Comparison of ENCODE assay signal across 17 cellular contexts in the genomic region with DNA sequence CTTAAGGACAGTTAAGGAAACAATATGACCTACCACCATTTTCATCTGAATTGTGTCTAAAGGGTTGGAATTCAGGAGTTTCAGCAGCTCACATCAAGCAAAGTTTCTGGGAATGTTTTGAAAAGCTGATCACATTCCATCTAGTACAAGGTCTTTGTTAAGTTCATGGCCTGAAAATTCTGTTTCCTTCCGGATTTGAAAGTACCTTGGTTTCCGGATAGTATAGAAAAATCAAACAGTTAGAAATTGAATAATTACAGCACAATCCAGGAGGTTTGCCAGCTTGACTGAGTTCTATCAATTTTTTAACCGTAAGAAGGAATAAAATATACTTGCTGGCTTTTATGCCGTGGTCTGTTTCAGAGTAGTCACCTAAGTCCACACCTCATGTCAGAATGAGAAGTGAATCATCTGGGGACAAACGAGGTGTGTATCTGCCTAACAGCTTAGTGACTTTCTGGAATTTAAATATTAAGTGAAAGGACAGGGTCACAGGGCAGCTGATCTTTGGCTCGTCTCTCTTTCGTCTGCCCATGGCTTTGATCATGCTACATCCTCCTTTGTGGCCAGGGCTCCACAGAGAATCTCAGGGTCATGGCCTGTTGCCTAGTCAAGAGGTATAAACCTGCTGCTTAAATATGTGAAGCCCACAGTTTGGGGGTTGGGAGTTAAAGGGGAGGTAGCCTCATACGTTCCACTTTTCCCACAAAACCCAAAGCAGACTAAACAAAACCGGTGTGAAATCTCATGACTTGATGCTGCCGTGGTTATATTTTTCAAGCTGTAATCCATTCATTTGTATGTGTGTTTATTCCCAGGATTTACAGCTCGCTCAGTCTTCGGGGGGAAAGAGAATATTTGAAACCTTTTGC.
A peak's percentile ranks its signal among the peaks of the same experiment; 100 is the strongest.
DNase-seq lines count a peak whose midpoint lies in the region; ATAC-seq and TF ChIP-seq lines count a peak whose summit lies in the region.
"Had no signal": no experiment of that assay in that cellular context is flagged by ENCODE, and none has a peak within 500 bp of the region (broad histone marks: within the 10 kb centered on the region; RNA-seq: fewer than 3 reads in every experiment).

No MANE protein-coding gene starts in this region.

- H3K4me3 Mint-ChIP-seq in osteocyte (ENCODE audit: unreplicated experiment), result no peak overlapping the region
- no peak overlapping the region for H3K4me3 Mint-ChIP-seq in naive thymus-derived CD4-positive, alpha-beta T cell
- H3K4me3 Mint-ChIP-seq: activated CD4-positive, alpha-beta memory T cell treated with anti-CD3 and anti-CD28 coated beads, Interleukin-2, amount 10 ng/mL, durations not matched to agents 7 days and 5 days; activated naive CD8-positive, alpha-beta T cell had no signal

- TF ChIP-seq CTCF in GM12865 (IDR thresholded peaks at IDR 0.05; ENCODE audit: insufficient read depth, low read depth, low read length, missing control alignments) (no peak), osteocyte (IDR thresholded peaks at IDR 0.05) (no peak), WERI-Rb-1 (IDR thresholded peaks at IDR 0.05; ENCODE audit: low read depth, low read length) (no peak)

- peak overlapping the region; percentile 21 for H3K27ac Mint-ChIP-seq in osteocyte (ENCODE audit: unreplicated experiment)
- no peak overlapping the region for H3K27ac Mint-ChIP-seq in naive thymus-derived CD4-positive, alpha-beta T cell
- H3K27ac Mint-ChIP-seq: activated CD4-positive, alpha-beta memory T cell treated with anti-CD3 and anti-CD28 coated beads, Interleukin-2, amount 10 ng/mL, durations not matched to agents 7 days and 5 days; activated naive CD8-positive, alpha-beta T cell had no signal

- peaks cover 56% of the 10 kb centered on the region for H3K4me1 Mint-ChIP-seq in osteocyte (ENCODE audit: unreplicated experiment)
- H3K4me1 Mint-ChIP-seq in naive thymus-derived CD4-positive, alpha-beta T cell, result peaks cover 0 to 5% (median 0%) of the 10 kb centered on the region in 7 donors
- H3K4me1 Mint-ChIP-seq: activated CD4-positive, alpha-beta memory T cell treated with anti-CD3 and anti-CD28 coated beads, Interleukin-2, amount 10 ng/mL, durations not matched to agents 7 days and 5 days had no signal

- H3K27me3 ChIP-seq in SJSA1 (replicated peaks), result no peaks in the 10 kb centered on the region
- no peaks in the 10 kb centered on the region for H3K27me3 ChIP-seq in naive thymus-derived CD4-positive, alpha-beta T cell (ENCODE audit: control insufficient read depth in 2 of 2, insufficient read depth in 2 of 2, low read length in 2 of 2)
- no peaks in the 10 kb centered on the region for H3K27me3 ChIP-seq in WERI-Rb-1 (ENCODE audit: insufficient read depth, low read depth, severe bottlenecking)

- H3K4me1 ChIP-seq in SJSA1 (replicated peaks), result peaks cover 50% of the 10 kb centered on the region
- no peaks in the 10 kb centered on the region for H3K4me1 ChIP-seq in naive thymus-derived CD4-positive, alpha-beta T cell (ENCODE audit: control insufficient read depth in 2 of 2, insufficient read depth in 2 of 2, low read length in 2 of 2)
- H3K4me1 ChIP-seq: parathyroid adenoma had no signal

- no peak overlapping the region for H3K4me3 ChIP-seq in GM12865 (ENCODE audit: low read depth, low read length)
- H3K4me3 ChIP-seq in SJSA1, result no peak overlapping the region
- H3K4me3 ChIP-seq in naive thymus-derived CD4-positive, alpha-beta T cell (ENCODE audit: low read length), result no peak overlapping the region
- H3K4me3 ChIP-seq in WERI-Rb-1 (ENCODE audit: low read depth, low read length), result no peak overlapping the region
- H3K4me3 ChIP-seq: K562 had no signal

- peaks cover under 1% of the 10 kb centered on the region for H3K9me3 Mint-ChIP-seq in osteocyte (ENCODE audit: unreplicated experiment)
- peaks cover 0 to 3% (median 0%) of the 10 kb centered on the region in 11 donors for H3K9me3 Mint-ChIP-seq in naive thymus-derived CD4-positive, alpha-beta T cell
- H3K9me3 Mint-ChIP-seq: activated CD4-positive, alpha-beta memory T cell treated with anti-CD3 and anti-CD28 coated beads, Interleukin-2, amount 10 ng/mL, durations not matched to agents 7 days and 5 days had no signal

- CTCF ChIA-PET in naive thymus-derived CD4-positive, alpha-beta T cell (lab: Charles Lee), result no interaction called here

- peak; percentile 18 for DNase-seq in GM12865 (ENCODE audit: low read depth)
- DNase-seq in SJSA1 (ENCODE audit: low read depth in 1 of 2, low spot score in 2 of 2), result no peak
- no peak for DNase-seq in epithelial cell of prostate (ENCODE audit: low read depth, low spot score)
- DNase-seq in osteocyte (ENCODE audit: extremely low spot score, unreplicated experiment), result no peak
- DNase-seq in NCI-H2196 (lab: John Stamatoyannopoulos, UW; ENCODE audit: unreplicated experiment), result no peak
- DNase-seq in naive thymus-derived CD4-positive, alpha-beta T cell, result no peak
- DNase-seq in WERI-Rb-1, result no peak
- DNase-seq: activated CD4-positive, alpha-beta memory T cell treated with anti-CD3 and anti-CD28 coated beads, Interleukin-2, amount 10 ng/mL, durations not matched to agents 7 days and 5 days; activated T-cell treated with anti-CD3 and anti-CD28 coated beads, Interleukin-2, amount 50 U/mL, for 48 hours; effector CD8-positive, alpha-beta T cell; left colon; NCI-H2029 treated with DMSO at 0.1 percent for 48 hours; stimulated activated CD4-positive, alpha-beta T cell treated with anti-CD3 and anti-CD28 coated beads, Interleukin-4, amount 100 ng/mL, for 24 hours had no signal

- intact Hi-C loops in naive thymus-derived CD4-positive, alpha-beta T cell (cut with micrococcal nuclease), result no loop called here

- H3K27ac ChIP-seq in SJSA1 (peak overlapping the region; percentile 58), epithelial cell of prostate (peak overlapping the region; percentile 25), WERI-Rb-1 (no peak overlapping the region)
- no peak overlapping the region for H3K27ac ChIP-seq in naive thymus-derived CD4-positive, alpha-beta T cell (ENCODE audit: low read depth, low read length)
- H3K27ac ChIP-seq: parathyroid adenoma had no signal

- H3K36me3 ChIP-seq in SJSA1, result no peaks in the 10 kb centered on the region
- no peaks in the 10 kb centered on the region for H3K36me3 ChIP-seq in naive thymus-derived CD4-positive, alpha-beta T cell (ENCODE audit: control insufficient read depth in 2 of 3, insufficient read depth in 3 of 3, low read length in 3 of 3)
- peaks cover 3% of the 10 kb centered on the region for H3K36me3 ChIP-seq in WERI-Rb-1

- POLR2A ChIA-PET in naive thymus-derived CD4-positive, alpha-beta T cell (lab: Charles Lee), result no interaction called here

- H3K9me3 ChIP-seq in SJSA1 (replicated peaks) (no peaks in the 10 kb centered on the region), WERI-Rb-1 (ENCODE audit: severe bottlenecking) (no peaks in the 10 kb centered on the region)
- H3K9me3 ChIP-seq in naive thymus-derived CD4-positive, alpha-beta T cell (ENCODE audit: control insufficient read depth in 2 of 3, low read length in 3 of 3), result no peaks in the 10 kb centered on the region

- peaks cover 24% of the 10 kb centered on the region for H3K36me3 Mint-ChIP-seq in osteocyte (ENCODE audit: unreplicated experiment)
- peaks cover 0 to 3% (median 0%) of the 10 kb centered on the region in 5 donors for H3K36me3 Mint-ChIP-seq in naive thymus-derived CD4-positive, alpha-beta T cell
- H3K36me3 Mint-ChIP-seq: activated naive CD8-positive, alpha-beta T cell had no signal

- H3K27me3 Mint-ChIP-seq in osteocyte (ENCODE audit: unreplicated experiment), result no peaks in the 10 kb centered on the region
- peaks cover 18 to 27% (median 26%) of the 10 kb centered on the region in 5 donors for H3K27me3 Mint-ChIP-seq in naive thymus-derived CD4-positive, alpha-beta T cell

- no peak for ATAC-seq in GM21576 (IDR thresholded peaks at IDR 0.05; ENCODE audit: unreplicated experiment)
- no peak for ATAC-seq in naive thymus-derived CD4-positive, alpha-beta T cell
- ATAC-seq: K562, left colon had no signal

Comparison
In these comparisons a context has a peak if more than half of its experiments do, and no peak if none do; other contexts are left out.
1. H3K27ac ChIP-seq: peak in SJSA1 (single experiment) and epithelial cell of prostate (single experiment); none in naive thymus-derived CD4-positive, alpha-beta T cell (single experiment) and WERI-Rb-1 (single experiment).